Comparison of ENCODE assay signal across 11 cellular contexts in genomic region chr6:32604434-32604877, GRCh38. TPM values are rescaled to one million over a fixed set of nuclear protein-coding genes. Genes with fewer than 3 reads are reported as not detected.
DNase-seq lines count a peak whose midpoint lies in the region; ATAC-seq and TF ChIP-seq lines count a peak whose summit lies in the region.
"Had no signal": no experiment of that assay in that cellular context is flagged by ENCODE, and none has a peak within 500 bp of the region (broad histone marks: within the 10 kb centered on the region; RNA-seq: fewer than 3 reads in every experiment).

No MANE protein-coding gene starts in this region.

- no peak for TF ChIP-seq CTCF in mesothelial cell of epicardium (IDR thresholded peaks at IDR 0.05; ENCODE audit: unreplicated experiment)

- DNase-seq in CD4-positive, CD25-positive, alpha-beta regulatory T cell: no peak
- DNase-seq in adipocyte (ENCODE audit: low read depth) (no peak), mesothelial cell of epicardium (ENCODE audit: low spot score in 2 of 2, unreplicated experiment in 2 of 2) (no peak), NCI-H345 (lab: John Stamatoyannopoulos, UW) (no peak), GF-D8 (lab: John Stamatoyannopoulos, UW) (no peak)
- no peak for DNase-seq in activated CD4-positive, alpha-beta T cell treated with anti-CD3 and anti-CD28 coated beads for 1 hour
- DNase-seq: DND-41, NCI-H446 had no signal

- no peak overlapping the region for H3K9ac ChIP-seq in adipocyte (ENCODE audit: low read length)

- ATAC-seq in CD4-positive, CD25-positive, alpha-beta regulatory T cell (ENCODE audit: low read depth in 2 of 2): peak in 1 of 2 donors; percentile 37
- peak; percentile 42 for ATAC-seq in GM21737 (IDR thresholded peaks at IDR 0.05; ENCODE audit: unreplicated experiment)
- no peak for ATAC-seq in HG02870 (IDR thresholded peaks at IDR 0.05; ENCODE audit: unreplicated experiment)

- peak overlapping the region in 2 of 4 donors; percentile 42 to 59 for H3K4me3 Mint-ChIP-seq in CD4-positive, CD25-positive, alpha-beta regulatory T cell
- no peak overlapping the region for H3K4me3 Mint-ChIP-seq in mesothelial cell of epicardium

- peaks cover 0 to 28% (median 20%) of the 10 kb centered on the region in 4 donors for H3K4me1 Mint-ChIP-seq in CD4-positive, CD25-positive, alpha-beta regulatory T cell
- no peaks in the 10 kb centered on the region for H3K4me1 Mint-ChIP-seq in mesothelial cell of epicardium

- H3K27ac ChIP-seq in CD4-positive, CD25-positive, alpha-beta regulatory T cell (ENCODE audit: insufficient read depth, low read length, poor library complexity, severe bottlenecking): peak overlapping the region; percentile 60

- no peaks in the 10 kb centered on the region for H3K27me3 Mint-ChIP-seq in CD4-positive, CD25-positive, alpha-beta regulatory T cell
- no peaks in the 10 kb centered on the region for H3K27me3 Mint-ChIP-seq in mesothelial cell of epicardium (ENCODE audit: low read depth)

- peaks cover 4% of the 10 kb centered on the region for H3K4me1 ChIP-seq in CD4-positive, CD25-positive, alpha-beta regulatory T cell (ENCODE audit: control insufficient read depth, insufficient read depth, low read length, poor library complexity, severe bottlenecking)
- no peaks in the 10 kb centered on the region for H3K4me1 ChIP-seq in adipocyte (ENCODE audit: control insufficient read depth, insufficient read depth, low read length)

- H3K9me3 Mint-ChIP-seq in CD4-positive, CD25-positive, alpha-beta regulatory T cell: peaks cover 0 to 5% (median 0%) of the 10 kb centered on the region in 7 donors
- H3K9me3 Mint-ChIP-seq in mesothelial cell of epicardium: peaks cover 5% of the 10 kb centered on the region

- H3K27me3 ChIP-seq in CD4-positive, CD25-positive, alpha-beta regulatory T cell (ENCODE audit: control insufficient read depth, insufficient read depth, low read length): no peaks in the 10 kb centered on the region
- no peaks in the 10 kb centered on the region for H3K27me3 ChIP-seq in adipocyte (replicated peaks; ENCODE audit: control insufficient read depth, insufficient read depth, low read length)

- peak overlapping the region; percentile 48 for H3K4me3 ChIP-seq in CD4-positive, CD25-positive, alpha-beta regulatory T cell (ENCODE audit: low read depth, low read length)
- peak overlapping the region; percentile 64 for H3K4me3 ChIP-seq in adipocyte (ENCODE audit: low read length)

- no peaks in the 10 kb centered on the region for H3K36me3 ChIP-seq in CD4-positive, CD25-positive, alpha-beta regulatory T cell (ENCODE audit: control insufficient read depth, insufficient read depth, low read length)
- H3K36me3 ChIP-seq in adipocyte (ENCODE audit: control insufficient read depth, insufficient read depth, low read length, severe bottlenecking): no peaks in the 10 kb centered on the region

- H3K9me3 ChIP-seq in CD4-positive, CD25-positive, alpha-beta regulatory T cell (ENCODE audit: control insufficient read depth in 2 of 2, low read length in 2 of 2): no peaks in the 10 kb centered on the region
- H3K9me3 ChIP-seq in adipocyte (ENCODE audit: control insufficient read depth, low read length): no peaks in the 10 kb centered on the region

- no peaks in the 10 kb centered on the region for H3K36me3 Mint-ChIP-seq in CD4-positive, CD25-positive, alpha-beta regulatory T cell
- H3K36me3 Mint-ChIP-seq in mesothelial cell of epicardium: no peaks in the 10 kb centered on the region

- H3K27ac Mint-ChIP-seq in CD4-positive, CD25-positive, alpha-beta regulatory T cell: peak overlapping the region; percentile 70 to 83 (median 72)
- H3K27ac Mint-ChIP-seq in mesothelial cell of epicardium: peak overlapping the region; percentile 3

RNA-seq across cellular contexts. Expression of gene HLA-DRB1, which starts 14.8 kb away (rescaled TPM):
- 186 TPM for total RNA-seq in CD4-positive, CD25-positive, alpha-beta regulatory T cell
- 100 to 1,000 TPM in 3 of 4 donors, 10 to 100 TPM in 1; 95.6 to 306 (median 262) TPM for polyA plus RNA-seq in CD4-positive, CD25-positive, alpha-beta regulatory T cell
- total RNA-seq in mesothelial cell of epicardium: 4.5 to 5.4 TPM (median 5.3 TPM) in 3 replicates
- total RNA-seq: pulmonary artery endothelial cell had no signal

RNA-seq across cellular contexts. Expression of gene HLA-DQA1, which starts 32.8 kb away (rescaled TPM):
- total RNA-seq in CD4-positive, CD25-positive, alpha-beta regulatory T cell: 20.3 TPM
- 10 to 100 TPM in 3 of 4 donors, 1 to 10 TPM in 1; 4.2 to 86.7 (median 21.8) TPM for polyA plus RNA-seq in CD4-positive, CD25-positive, alpha-beta regulatory T cell
- total RNA-seq in mesothelial cell of epicardium: not detected in 3 replicates
- total RNA-seq: pulmonary artery endothelial cell had no signal

Comparison
In these comparisons a context has a peak if more than half of its experiments do, and no peak if none do; other contexts are left out.
1. RNA of gene HLA-DRB1, which starts 14.8 kb away (total RNA-seq): 186 TPM in CD4-positive, CD25-positive, alpha-beta regulatory T cell (single experiment); 4.5 to 5.4 TPM in mesothelial cell of epicardium; every median in the first group is over 10 times any median in the second.
2. RNA of gene HLA-DQA1, which starts 32.8 kb away (total RNA-seq): 20.3 TPM in CD4-positive, CD25-positive, alpha-beta regulatory T cell (single experiment); not detected in mesothelial cell of epicardium; every median in the first group is over 10 times any median in the second.